ENCODE assay signal across 1 cellular context in the genomic region with DNA sequence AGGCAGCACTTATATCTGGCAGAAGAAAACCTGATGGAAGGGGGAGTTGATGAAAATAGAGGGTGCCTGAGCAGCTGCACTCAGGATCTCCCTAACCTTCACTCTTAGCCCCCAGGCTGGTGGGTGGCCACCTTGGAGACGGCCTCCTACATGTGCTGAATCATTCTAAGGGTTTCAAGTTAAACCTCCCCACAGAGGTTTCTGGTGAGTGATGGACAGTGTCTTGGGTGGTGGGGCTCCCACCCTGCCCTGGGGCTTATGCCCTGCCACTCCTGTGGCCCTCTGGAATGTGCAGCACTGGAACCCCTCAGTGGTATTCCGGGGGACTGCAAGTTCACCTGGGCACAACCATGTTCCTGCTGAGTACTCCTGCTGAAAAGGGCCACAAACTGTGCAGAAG.
TF ChIP-seq lines count a peak whose summit lies in the region.

No MANE protein-coding gene starts in this region.

TF ChIP-seq in GM23338, 12 proteins besides CTCF, POLR2A, EP300 and RAD21 (continued from another document):
- TF ChIP-seq REST (IDR thresholded peaks at IDR 0.05; ENCODE audit: unreplicated experiment) (no peak), CREB1 (CRISPR knock-in tag; IDR thresholded peaks at IDR 0.05; ENCODE audit: low read depth) (no peak), EZH2 (IDR thresholded peaks at IDR 0.05; ENCODE audit: low read depth, unreplicated experiment) (no peak), STAT1 (IDR thresholded peaks at IDR 0.05; ENCODE audit: unreplicated experiment) (no peak), ZNF114 (CRISPR knock-in tag; IDR thresholded peaks at IDR 0.05) (no peak)
- TF ChIP-seq, protein P1, sequence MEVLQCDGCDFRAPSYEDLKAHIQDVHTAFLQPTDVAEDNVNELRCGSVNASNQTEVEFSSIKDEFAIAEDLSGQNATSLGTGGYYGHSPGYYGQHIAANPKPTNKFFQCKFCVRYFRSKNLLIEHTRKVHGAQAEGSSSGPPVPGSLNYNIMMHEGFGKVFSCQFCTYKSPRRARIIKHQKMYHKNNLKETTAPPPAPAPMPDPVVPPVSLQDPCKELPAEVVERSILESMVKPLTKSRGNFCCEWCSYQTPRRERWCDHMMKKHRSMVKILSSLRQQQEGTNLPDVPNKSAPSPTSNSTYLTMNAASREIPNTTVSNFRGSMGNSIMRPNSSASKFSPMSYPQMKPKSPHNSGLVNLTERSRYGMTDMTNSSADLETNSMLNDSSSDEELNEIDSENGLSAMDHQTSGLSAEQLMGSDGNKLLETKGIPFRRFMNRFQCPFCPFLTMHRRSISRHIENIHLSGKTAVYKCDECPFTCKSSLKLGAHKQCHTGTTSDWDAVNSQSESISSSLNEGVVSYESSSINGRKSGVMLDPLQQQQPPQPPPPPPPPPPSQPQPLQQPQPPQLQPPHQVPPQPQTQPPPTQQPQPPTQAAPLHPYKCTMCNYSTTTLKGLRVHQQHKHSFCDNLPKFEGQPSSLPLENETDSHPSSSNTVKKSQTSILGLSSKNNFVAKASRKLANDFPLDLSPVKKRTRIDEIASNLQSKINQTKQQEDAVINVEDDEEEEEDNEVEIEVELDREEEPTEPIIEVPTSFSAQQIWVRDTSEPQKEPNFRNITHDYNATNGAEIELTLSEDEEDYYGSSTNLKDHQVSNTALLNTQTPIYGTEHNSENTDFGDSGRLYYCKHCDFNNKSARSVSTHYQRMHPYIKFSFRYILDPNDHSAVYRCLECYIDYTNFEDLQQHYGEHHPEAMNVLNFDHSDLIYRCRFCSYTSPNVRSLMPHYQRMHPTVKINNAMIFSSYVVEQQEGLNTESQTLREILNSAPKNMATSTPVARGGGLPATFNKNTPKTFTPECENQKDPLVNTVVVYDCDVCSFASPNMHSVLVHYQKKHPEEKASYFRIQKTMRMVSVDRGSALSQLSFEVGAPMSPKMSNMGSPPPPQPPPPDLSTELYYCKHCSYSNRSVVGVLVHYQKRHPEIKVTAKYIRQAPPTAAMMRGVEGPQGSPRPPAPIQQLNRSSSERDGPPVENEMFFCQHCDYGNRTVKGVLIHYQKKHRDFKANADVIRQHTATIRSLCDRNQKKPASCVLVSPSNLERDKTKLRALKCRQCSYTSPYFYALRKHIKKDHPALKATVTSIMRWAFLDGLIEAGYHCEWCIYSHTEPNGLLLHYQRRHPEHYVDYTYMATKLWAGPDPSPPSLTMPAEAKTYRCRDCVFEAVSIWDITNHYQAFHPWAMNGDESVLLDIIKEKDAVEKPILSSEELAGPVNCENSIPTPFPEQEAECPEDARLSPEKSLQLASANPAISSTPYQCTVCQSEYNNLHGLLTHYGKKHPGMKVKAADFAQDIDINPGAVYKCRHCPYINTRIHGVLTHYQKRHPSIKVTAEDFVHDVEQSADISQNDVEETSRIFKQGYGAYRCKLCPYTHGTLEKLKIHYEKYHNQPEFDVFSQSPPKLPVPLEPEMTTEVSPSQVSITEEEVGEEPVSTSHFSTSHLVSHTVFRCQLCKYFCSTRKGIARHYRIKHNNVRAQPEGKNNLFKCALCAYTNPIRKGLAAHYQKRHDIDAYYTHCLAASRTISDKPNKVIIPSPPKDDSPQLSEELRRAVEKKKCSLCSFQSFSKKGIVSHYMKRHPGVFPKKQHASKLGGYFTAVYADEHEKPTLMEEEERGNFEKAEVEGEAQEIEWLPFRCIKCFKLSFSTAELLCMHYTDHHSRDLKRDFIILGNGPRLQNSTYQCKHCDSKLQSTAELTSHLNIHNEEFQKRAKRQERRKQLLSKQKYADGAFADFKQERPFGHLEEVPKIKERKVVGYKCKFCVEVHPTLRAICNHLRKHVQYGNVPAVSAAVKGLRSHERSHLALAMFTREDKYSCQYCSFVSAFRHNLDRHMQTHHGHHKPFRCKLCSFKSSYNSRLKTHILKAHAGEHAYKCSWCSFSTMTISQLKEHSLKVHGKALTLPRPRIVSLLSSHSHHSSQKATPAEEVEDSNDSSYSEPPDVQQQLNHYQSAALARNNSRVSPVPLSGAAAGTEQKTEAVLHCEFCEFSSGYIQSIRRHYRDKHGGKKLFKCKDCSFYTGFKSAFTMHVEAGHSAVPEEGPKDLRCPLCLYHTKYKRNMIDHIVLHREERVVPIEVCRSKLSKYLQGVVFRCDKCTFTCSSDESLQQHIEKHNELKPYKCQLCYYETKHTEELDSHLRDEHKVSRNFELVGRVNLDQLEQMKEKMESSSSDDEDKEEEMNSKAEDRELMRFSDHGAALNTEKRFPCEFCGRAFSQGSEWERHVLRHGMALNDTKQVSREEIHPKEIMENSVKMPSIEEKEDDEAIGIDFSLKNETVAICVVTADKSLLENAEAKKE (CRISPR knock-in tag; IDR thresholded peaks at IDR 0.05): no peak
